In the genomic region with DNA sequence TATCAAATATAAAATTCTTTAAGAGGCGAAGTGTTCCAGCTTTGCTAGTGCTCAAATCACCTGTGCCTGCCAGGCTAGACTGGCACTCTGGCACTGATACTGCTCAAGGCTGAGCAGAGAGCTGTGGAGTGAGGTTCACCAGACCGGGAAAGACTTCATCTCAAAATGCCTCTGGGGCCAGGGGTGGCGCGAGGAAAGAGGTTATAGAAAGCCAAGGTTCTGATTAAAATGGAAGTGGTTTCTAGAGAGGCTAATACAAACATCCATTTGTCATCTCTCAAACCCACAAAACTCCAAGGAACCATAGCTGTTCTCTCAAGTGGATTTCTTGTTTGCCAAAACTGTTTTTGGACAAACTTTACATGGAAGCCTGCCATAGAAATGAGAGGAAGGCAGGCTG, we compare ENCODE assay signal across 15 cellular contexts. TPM values are rescaled to one million over a fixed set of nuclear protein-coding genes. Genes with fewer than 3 reads are reported as not detected.
A peak's percentile ranks its signal among the peaks of the same experiment; 100 is the strongest.
DNase-seq lines count a peak whose midpoint lies in the region; ATAC-seq and TF ChIP-seq lines count a peak whose summit lies in the region.
"Had no signal": no experiment of that assay in that cellular context is flagged by ENCODE, and none has a peak within 500 bp of the region (broad histone marks: within the 10 kb centered on the region; RNA-seq: fewer than 3 reads in every experiment).

No MANE protein-coding gene starts in this region.

- H3K4me1 ChIP-seq in prostate gland (replicated peaks) = no peaks in the 10 kb centered on the region

- TF ChIP-seq CTCF in prostate gland (IDR thresholded peaks at IDR 0.05) = no peak

- no peak for TF ChIP-seq POLR2A in prostate gland (IDR thresholded peaks at IDR 0.05)

- intact Hi-C loops in left ventricle myocardium superior (cut with micrococcal nuclease) = no loop called here
- intact Hi-C loops in prostate gland (cut with DNase I) = no loop called here

- H3K36me3 ChIP-seq in prostate gland = no peaks in the 10 kb centered on the region

- WGBS in prostate gland = 51% methylated on average over 4 of the region's 4 CpGs

- no peak overlapping the region for H3K4me3 ChIP-seq in prostate gland

- no peaks in the 10 kb centered on the region for H3K9me3 ChIP-seq in prostate gland

- no peak overlapping the region for H3K27ac ChIP-seq in prostate gland

- peak; percentile 18 for DNase-seq in DMS79 (lab: John Stamatoyannopoulos, UW)
- peak; percentile 3 for DNase-seq in Daoy (ENCODE audit: low read depth)
- DNase-seq in left ventricle myocardium superior = no peak
- peak; percentile 12 for DNase-seq in stromal cell of bone marrow (ENCODE audit: low read depth)
- DNase-seq in prostate gland (ENCODE audit: low spot score) = no peak
- DNase-seq: C1 segment of cervical spinal cord; Calu3; CD4-positive, alpha-beta T cell; DMS 273 treated with DMSO at 0.1 percent for 48 hours; GDM1; H7 had no signal

- H3K27me3 ChIP-seq in prostate gland (replicated peaks; ENCODE audit: insufficient read depth) = no peaks in the 10 kb centered on the region

- ATAC-seq in left ventricle myocardium superior = peak; percentile 76
- ATAC-seq in HG03045 (IDR thresholded peaks at IDR 0.05; ENCODE audit: unreplicated experiment) = no peak
- ATAC-seq in GM18520 (IDR thresholded peaks at IDR 0.05; ENCODE audit: unreplicated experiment) = no peak

RNA-seq across cellular contexts. Expression of gene F11, which starts 41.5 kb away (rescaled TPM):
- total RNA-seq in Daoy (2014; rRNA removed; shearing (Covaris generic)) = not detected in 2 replicates
- total RNA-seq in left ventricle myocardium superior (0.52 TPM), prostate gland (not detected)
- total RNA-seq: B cell; CD4-positive, alpha-beta T cell; HT1080 had no signal

Comparison
In these comparisons a context has a peak if more than half of its experiments do, and no peak if none do; other contexts are left out.
1. DNase-seq: peak in DMS79 (single experiment), Daoy (single experiment) and stromal cell of bone marrow (single experiment); none in left ventricle myocardium superior (single experiment) and prostate gland (single experiment).